In the genomic region with DNA sequence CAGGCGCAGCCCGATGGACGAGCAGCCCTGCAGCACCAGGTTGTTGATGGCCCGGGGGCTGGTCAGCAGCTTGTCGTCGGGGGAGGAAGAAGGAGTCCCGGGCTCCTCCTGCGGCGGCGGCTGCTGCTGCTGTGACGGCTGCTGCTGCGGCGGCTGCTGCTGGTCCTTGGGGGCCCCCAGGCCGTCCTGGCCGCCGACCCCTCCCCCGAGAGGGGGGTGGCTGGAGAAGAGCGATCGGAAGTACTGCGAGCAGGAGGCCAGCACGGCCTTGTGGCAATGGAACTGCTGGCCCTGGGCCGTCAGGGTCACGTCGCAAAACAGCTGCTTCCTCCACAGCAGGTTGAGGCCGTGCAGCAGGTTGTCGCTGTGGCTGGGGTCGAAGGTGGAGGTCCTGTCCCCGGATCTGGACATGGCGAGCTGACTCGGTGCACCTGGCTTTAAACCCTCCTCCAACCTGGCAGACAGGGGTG, we compare ENCODE assay signal across 11 cellular contexts. TPM values are rescaled to one million over a fixed set of nuclear protein-coding genes. Genes with fewer than 3 reads are reported as not detected.
DNase-seq lines count a peak whose midpoint lies in the region; ATAC-seq and TF ChIP-seq lines count a peak whose summit lies in the region.
"Had no signal": no experiment of that assay in that cellular context is flagged by ENCODE, and none has a peak within 500 bp of the region (broad histone marks: within the 10 kb centered on the region; RNA-seq: fewer than 3 reads in every experiment).

No MANE protein-coding gene starts in this region.

- H3K9ac ChIP-seq in HUES6 (ENCODE audit: low read length) (no peak overlapping the region), duodenal mucosa (ENCODE audit: low read depth in 1 of 2, low read length in 2 of 2) (no peak overlapping the region), mucosa of rectum (ENCODE audit: low read depth in 1 of 2, low read length in 2 of 2) (no peak overlapping the region)

- BruUV-seq in A673 (replicated peaks; lab: Mats Ljungman, UMichigan): no TSS peak

- CTCF ChIA-PET in A673 (lab: Charles Lee): no interaction called here

- no peaks in the 10 kb centered on the region for H3K36me3 Mint-ChIP-seq in activated T-cell treated with anti-CD3 and anti-CD28 coated beads, Interleukin-2, amount 50 U/mL, for 24 hours (ENCODE audit: low read depth)

- H3K36me3 ChIP-seq in A673 (ENCODE audit: insufficient read depth, low read length, poor library complexity, severe bottlenecking) (no peaks in the 10 kb centered on the region), HUES6 (ENCODE audit: control insufficient read depth, insufficient read depth, low read length) (no peaks in the 10 kb centered on the region), duodenal mucosa (ENCODE audit: control insufficient read depth in 1 of 2, insufficient read depth in 2 of 2, low read length in 2 of 2) (no peaks in the 10 kb centered on the region), mucosa of rectum (ENCODE audit: control insufficient read depth in 2 of 2, insufficient read depth in 2 of 2, low read length in 2 of 2) (no peaks in the 10 kb centered on the region)

- no peak overlapping the region for H3K4me3 Mint-ChIP-seq in activated T-cell treated with anti-CD3 and anti-CD28 coated beads, Interleukin-2, amount 50 U/mL, for 24 hours
- H3K4me3 Mint-ChIP-seq: dendritic cell treated with granulocyte-macrophage colony-stimulating factor and Interleukin-4, amounts not matched to agents 40 ng/mL and 50 ng/mL, for 4 days had no signal

- H3K27me3 ChIP-seq in A673 (replicated peaks; ENCODE audit: insufficient read depth, low read depth, low read length, poor library complexity): peaks cover 28% of the 10 kb centered on the region
- H3K27me3 ChIP-seq in HUES6 (ENCODE audit: control insufficient read depth, insufficient read depth, low read length): peaks cover 79% of the 10 kb centered on the region
- peaks cover 31 to 38% of the 10 kb centered on the region in 2 donors for H3K27me3 ChIP-seq in duodenal mucosa (ENCODE audit: control insufficient read depth in 1 of 2, insufficient read depth in 2 of 2, low read length in 2 of 2)
- H3K27me3 ChIP-seq in mucosa of rectum (ENCODE audit: control insufficient read depth in 2 of 2, insufficient read depth in 2 of 2, low read length in 2 of 2): peaks cover 30 to 44% of the 10 kb centered on the region in 2 donors

- no peak overlapping the region for H3K27ac Mint-ChIP-seq in activated T-cell treated with anti-CD3 and anti-CD28 coated beads, Interleukin-2, amount 50 U/mL, for 24 hours
- H3K27ac Mint-ChIP-seq: CD8-positive, alpha-beta memory T cell; dendritic cell treated with granulocyte-macrophage colony-stimulating factor and Interleukin-4, amounts not matched to agents 40 ng/mL and 50 ng/mL, for 4 days had no signal

- peaks cover 70% of the 10 kb centered on the region for H3K27me3 Mint-ChIP-seq in activated T-cell treated with anti-CD3 and anti-CD28 coated beads, Interleukin-2, amount 50 U/mL, for 24 hours

- no peak for TF ChIP-seq CTCF in A673 (conservative IDR thresholded peaks at IDR 0.05; ENCODE audit: low read depth, low read length)

- no peaks in the 10 kb centered on the region for H3K9me3 Mint-ChIP-seq in activated T-cell treated with anti-CD3 and anti-CD28 coated beads, Interleukin-2, amount 50 U/mL, for 24 hours
- H3K9me3 Mint-ChIP-seq: dendritic cell treated with granulocyte-macrophage colony-stimulating factor and Interleukin-4, amounts not matched to agents 40 ng/mL and 50 ng/mL, for 4 days had no signal

- no peaks in the 10 kb centered on the region for H3K4me1 ChIP-seq in A673 (ENCODE audit: insufficient read depth, low read length, poor library complexity, severe bottlenecking)
- H3K4me1 ChIP-seq in HUES6 (ENCODE audit: control insufficient read depth, insufficient read depth, low read length): peaks cover 30% of the 10 kb centered on the region
- H3K4me1 ChIP-seq in duodenal mucosa (ENCODE audit: control insufficient read depth in 1 of 2, insufficient read depth in 2 of 2, low read length in 2 of 2): peaks cover 3 to 17% of the 10 kb centered on the region in 2 donors
- peaks cover 6 to 9% of the 10 kb centered on the region in 2 donors for H3K4me1 ChIP-seq in mucosa of rectum (ENCODE audit: control insufficient read depth in 2 of 2, insufficient read depth in 2 of 2, low read length in 2 of 2)

- H3K27ac ChIP-seq in A673 (ENCODE audit: low read depth, low read length, poor library complexity, severe bottlenecking) (no peak overlapping the region), HUES6 (ENCODE audit: low read depth, low read length) (no peak overlapping the region), duodenal mucosa (ENCODE audit: low read depth, low read length) (no peak overlapping the region), mucosa of rectum (ENCODE audit: low read depth in 2 of 2, low read length in 2 of 2) (no peak overlapping the region)

- DNase-seq in A673 (ENCODE audit: low spot score): no peak
- no peak for DNase-seq in stimulated activated naive CD4-positive, alpha-beta T cell (lab: John Stamatoyannopoulos, UW)
- no peak for DNase-seq in activated T-cell treated with anti-CD3 and anti-CD28 coated beads, Interleukin-2, amount 50 U/mL, for 24 hours
- DNase-seq: CD8-positive, alpha-beta memory T cell had no signal

- intact Hi-C loops in A673 (cut with micrococcal nuclease; ENCODE audit: unreplicated experiment): no loop called here

- H3K9me3 ChIP-seq in A673 (ENCODE audit: low read depth, low read length, poor library complexity, severe bottlenecking) (no peaks in the 10 kb centered on the region), HUES6 (ENCODE audit: control insufficient read depth, insufficient read depth, low read depth, low read length) (no peaks in the 10 kb centered on the region), duodenal mucosa (ENCODE audit: control insufficient read depth in 1 of 2, low read length in 2 of 2) (no peaks in the 10 kb centered on the region), mucosa of rectum (ENCODE audit: control insufficient read depth in 2 of 2, low read length in 2 of 2) (no peaks in the 10 kb centered on the region)

- peak overlapping the region; percentile 44 for H3K4me3 ChIP-seq in A673 (ENCODE audit: low read depth, low read length, poor library complexity, severe bottlenecking)
- peak overlapping the region; percentile 71 for H3K4me3 ChIP-seq in HUES6 (ENCODE audit: low read depth, low read length)
- peak overlapping the region; percentile 63 to 66 for H3K4me3 ChIP-seq in duodenal mucosa (ENCODE audit: low read depth in 1 of 2, low read length in 2 of 2)
- peak overlapping the region; percentile 3 to 59 for H3K4me3 ChIP-seq in mucosa of rectum (ENCODE audit: low read length in 2 of 2)

- ATAC-seq in HG02759 (IDR thresholded peaks at IDR 0.05; ENCODE audit: unreplicated experiment) (no peak), GM18870 (IDR thresholded peaks at IDR 0.05; ENCODE audit: unreplicated experiment) (no peak)

- peaks cover 9% of the 10 kb centered on the region for H3K4me1 Mint-ChIP-seq in activated T-cell treated with anti-CD3 and anti-CD28 coated beads, Interleukin-2, amount 50 U/mL, for 24 hours (ENCODE audit: low read depth)

- POLR2A ChIA-PET in A673 (lab: Charles Lee; ENCODE audit: low non-redundant PET): no interaction called here

RNA-seq across cellular contexts. Expression of gene KLHL14, which starts 2.6 kb away (rescaled TPM):
- 1.3 and 2.3 TPM in 2 replicates for total RNA-seq in A673 (2021)
- total RNA-seq: CD8-positive, alpha-beta memory T cell; myocyte had no signal
